In genomic region chrX:13179100-13179499, GRCh38 we compare ENCODE assay signal across 17 cellular contexts.
"Had no signal": no experiment of that assay in that cellular context is flagged by ENCODE, and none has a peak within 500 bp of the region (broad histone marks: within the 10 kb centered on the region; RNA-seq: fewer than 3 reads in every experiment).

No MANE protein-coding gene starts in this region.

- H3K36me3 ChIP-seq: left ventricle myocardium inferior, tibial nerve, vagina had no signal

- H3K9me3 Mint-ChIP-seq: memory B cell had no signal

- H3K9me3 ChIP-seq: left ventricle myocardium inferior, mucosa of descending colon, tibial nerve, vagina had no signal

- H3K4me3 Mint-ChIP-seq: memory B cell; naive thymus-derived CD4-positive, alpha-beta T cell; T-helper 1 cell treated with Interleukin-12 subunit alpha and Interleukin-12 subunit beta and Interleukin-4 antibody, amounts not matched to agents 30 μg/mL and 1 μg/mL, for 36 hours; WTC11 had no signal

- H3K4me1 ChIP-seq: left ventricle myocardium inferior, tibial nerve, vagina had no signal

- H3K27me3 ChIP-seq: tibial nerve, vagina had no signal

- H3K36me3 Mint-ChIP-seq: WTC11 had no signal

- H3K4me1 Mint-ChIP-seq: memory B cell had no signal

- H3K27ac ChIP-seq: left ventricle myocardium inferior, tibial nerve, vagina had no signal

- H3K27ac Mint-ChIP-seq: memory B cell; naive thymus-derived CD4-positive, alpha-beta T cell; T-helper 1 cell treated with Interleukin-12 subunit alpha and Interleukin-12 subunit beta and Interleukin-4 antibody, amounts not matched to agents 30 μg/mL and 1 μg/mL, for 36 hours; WTC11 had no signal

- DNase-seq: activated CD4-positive, alpha-beta T cell treated with anti-CD3 and anti-CD28 coated beads for 48 hours; activated CD8-positive, alpha-beta memory T cell treated with anti-CD3 and anti-CD28 coated beads for 24 hours; activated gamma-delta T cell treated with Interleukin-2 at 50 U/mL for 16 hours; anterior cingulate cortex; erythroblast; hippocampal formation; left ventricle myocardium inferior; mucosa of descending colon; naive thymus-derived CD4-positive, alpha-beta T cell; posterior cingulate gyrus; retina; stimulated activated naive CD4-positive, alpha-beta T cell had no signal

- H3K4me3 ChIP-seq: left ventricle myocardium inferior, mucosa of descending colon, tibial nerve, vagina had no signal

- H3K27me3 Mint-ChIP-seq: memory B cell; naive thymus-derived CD4-positive, alpha-beta T cell had no signal
